ENCODE assay signal across 14 cellular contexts in the genomic region with DNA sequence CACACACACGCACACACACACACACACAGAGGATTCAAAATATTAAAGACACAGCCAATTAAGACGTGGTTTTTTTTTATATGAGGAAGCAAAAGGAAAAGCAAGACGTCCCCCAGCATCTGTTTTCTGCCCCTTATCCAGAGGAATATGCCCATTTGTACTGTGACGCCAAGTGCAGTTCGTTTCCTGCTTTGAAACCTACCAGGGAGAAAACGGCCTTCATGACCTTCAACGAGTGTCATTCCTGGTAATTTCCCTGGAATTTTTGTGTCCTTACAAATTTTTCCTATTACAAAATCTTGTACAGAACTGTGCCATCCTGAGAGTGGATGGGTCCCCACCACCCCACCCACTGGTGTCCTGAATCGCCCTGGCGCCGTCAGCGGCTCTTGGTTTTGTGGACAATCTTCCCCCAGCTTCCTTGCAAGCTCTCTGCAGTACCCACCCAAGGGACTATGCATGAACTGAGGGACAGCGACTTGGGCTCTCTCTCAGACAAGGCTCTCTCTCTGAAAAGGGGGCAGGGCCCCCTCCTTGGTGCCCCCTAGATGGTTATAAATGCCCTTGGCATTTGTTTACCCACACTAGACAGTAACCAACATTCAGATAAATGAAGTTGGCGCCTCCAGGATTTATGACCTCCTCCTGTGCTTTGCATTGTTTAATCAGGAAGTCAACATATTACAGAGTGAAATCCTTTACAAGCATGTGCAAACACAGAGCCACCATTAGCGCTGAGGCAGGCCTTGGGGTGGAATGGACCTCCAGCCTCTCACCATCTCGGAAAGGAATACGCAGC.
DNase-seq lines count a peak whose midpoint lies in the region; ATAC-seq and TF ChIP-seq lines count a peak whose summit lies in the region.
"Had no signal": no experiment of that assay in that cellular context is flagged by ENCODE, and none has a peak within 500 bp of the region (broad histone marks: within the 10 kb centered on the region; RNA-seq: fewer than 3 reads in every experiment).

No MANE protein-coding gene starts in this region.

- no peaks in the 10 kb centered on the region for H3K9me3 ChIP-seq in left ventricle myocardium inferior (replicated peaks)
- H3K9me3 ChIP-seq in upper lobe of left lung, result no peaks in the 10 kb centered on the region
- no peaks in the 10 kb centered on the region for H3K9me3 ChIP-seq in Caco-2
- no peaks in the 10 kb centered on the region for H3K9me3 ChIP-seq in SJCRH30 (replicated peaks)

- H3K27me3 ChIP-seq in left ventricle myocardium inferior (ENCODE audit: low read depth) (no peaks in the 10 kb centered on the region), upper lobe of left lung (no peaks in the 10 kb centered on the region), Caco-2 (replicated peaks; ENCODE audit: control insufficient read depth, insufficient read depth, low read length) (no peaks in the 10 kb centered on the region), SJCRH30 (no peaks in the 10 kb centered on the region)

- H3K27me3 Mint-ChIP-seq in Caco-2 (ENCODE audit: insufficient read depth, unreplicated experiment), result no peaks in the 10 kb centered on the region
- H3K27me3 Mint-ChIP-seq: activated CD8-positive, alpha-beta T cell treated with anti-CD3 and anti-CD28 coated beads for 36 hours; effector memory CD8-positive, alpha-beta T cell had no signal

- intact Hi-C loops in left ventricle myocardium inferior (cut with micrococcal nuclease), result no loop called here
- intact Hi-C loops in cardiac septum (cut with DNase I), result loop anchor here (2.0 kb wide), 1 partner anchor 16 kb away; no protein-coding TSS in a partner anchor
- intact Hi-C loops in Caco-2 (cut with micrococcal nuclease; ENCODE audit: unreplicated experiment), result no loop called here

- no TSS peak for BruUV-seq in Caco-2 (replicated peaks; lab: Mats Ljungman, UMichigan)

- no peak for TF ChIP-seq CTCF in left ventricle myocardium inferior (IDR thresholded peaks at IDR 0.05; ENCODE audit: borderline replicate concordance)
- TF ChIP-seq CTCF in upper lobe of left lung (IDR thresholded peaks at IDR 0.05), result no peak
- no peak for TF ChIP-seq CTCF in Caco-2 (IDR thresholded peaks at IDR 0.05; ENCODE audit: insufficient read depth in 1 of 2, low read depth in 1 of 2, low read length in 1 of 2, severe bottlenecking in 1 of 2, unreplicated experiment in 1 of 2)

- POLR2A ChIA-PET in Caco-2 (lab: Charles Lee), result no interaction called here

- no peak overlapping the region for H3K27ac Mint-ChIP-seq in Caco-2 (ENCODE audit: unreplicated experiment)
- H3K27ac Mint-ChIP-seq: activated CD8-positive, alpha-beta T cell treated with anti-CD3 and anti-CD28 coated beads for 36 hours had no signal

- WGBS in upper lobe of left lung, 2 donors, result 64% methylated on average over 16 of the region's 16 CpGs

- H3K4me3 Mint-ChIP-seq in Caco-2 (ENCODE audit: unreplicated experiment), result no peak overlapping the region
- H3K4me3 Mint-ChIP-seq: activated CD8-positive, alpha-beta T cell treated with anti-CD3 and anti-CD28 coated beads for 36 hours; effector memory CD8-positive, alpha-beta T cell had no signal

- H3K36me3 ChIP-seq in left ventricle myocardium inferior, result no peaks in the 10 kb centered on the region
- no peaks in the 10 kb centered on the region for H3K36me3 ChIP-seq in upper lobe of left lung
- no peaks in the 10 kb centered on the region for H3K36me3 ChIP-seq in Caco-2 (ENCODE audit: control insufficient read depth, insufficient read depth, low read length)
- no peaks in the 10 kb centered on the region for H3K36me3 ChIP-seq in SJCRH30

- peaks cover 8% of the 10 kb centered on the region for H3K4me1 Mint-ChIP-seq in Caco-2 (ENCODE audit: low read depth, unreplicated experiment)

- no peak for TF ChIP-seq POLR2A in upper lobe of left lung (IDR thresholded peaks at IDR 0.05)

- DNase-seq in left ventricle myocardium inferior (no peak), cardiac septum (ENCODE audit: low spot score) (no peak), NCI-H526 treated with DMSO at 0.1 percent for 48 hours (lab: John Stamatoyannopoulos, UW) (peak; percentile 78), left kidney (ENCODE audit: low read depth, low spot score) (peak; percentile 87), upper lobe of left lung (peak in 1 of 2 donors; percentile 25), iPS-NIHi11 (ENCODE audit: low spot score) (no peak), Caco-2 (no peak), SJCRH30 (no peak)
- DNase-seq: activated CD8-positive, alpha-beta T cell treated with anti-CD3 and anti-CD28 coated beads for 36 hours; Calu3; effector memory CD8-positive, alpha-beta T cell; foreskin melanocyte; HCEC 1CT; RPMI8226 had no signal

- CTCF ChIA-PET in Caco-2 (lab: Charles Lee), result no interaction called here

- TF ChIP-seq EP300 in upper lobe of left lung (IDR thresholded peaks at IDR 0.05), result no peak

- H3K9me3 Mint-ChIP-seq in Caco-2 (ENCODE audit: unreplicated experiment), result peaks cover 5% of the 10 kb centered on the region
- H3K9me3 Mint-ChIP-seq: effector memory CD8-positive, alpha-beta T cell had no signal

- peak overlapping the region; percentile 81 for H3K27ac ChIP-seq in left ventricle myocardium inferior (replicated peaks)
- H3K27ac ChIP-seq in upper lobe of left lung, result peak overlapping the region in 3 of 4 donors; percentile 27 to 58 (median 30)
- no peak overlapping the region for H3K27ac ChIP-seq in SJCRH30

- peak in 1 of 2 donors; percentile 53 for ATAC-seq in upper lobe of left lung (ENCODE audit: low FRiP score in 2 of 2)
- ATAC-seq: activated CD8-positive, alpha-beta T cell treated with anti-CD3 and anti-CD28 coated beads for 36 hours; effector memory CD8-positive, alpha-beta T cell had no signal

- no peaks in the 10 kb centered on the region for H3K36me3 Mint-ChIP-seq in Caco-2 (ENCODE audit: insufficient read depth, unreplicated experiment)

- H3K4me1 ChIP-seq in left ventricle myocardium inferior, result peaks cover 44% of the 10 kb centered on the region
- H3K4me1 ChIP-seq in upper lobe of left lung, result peaks cover 0 to 5% (median 3%) of the 10 kb centered on the region in 4 donors
- H3K4me1 ChIP-seq in Caco-2, result peaks cover 7% of the 10 kb centered on the region; the same call in 1 of the 2 replicates
- no peaks in the 10 kb centered on the region for H3K4me1 ChIP-seq in SJCRH30

- H3K4me3 ChIP-seq in left ventricle myocardium inferior (no peak overlapping the region), upper lobe of left lung (no peak overlapping the region), Caco-2 (ENCODE audit: low read depth, low read length) (no peak overlapping the region), SJCRH30 (no peak overlapping the region)

Comparison
In these comparisons a context has a peak if more than half of its experiments do, and no peak if none do; other contexts are left out.
1. DNase-seq: peak in NCI-H526 treated with DMSO at 0.1 percent for 48 hours (single experiment) and left kidney (single experiment); none in left ventricle myocardium inferior (single experiment), cardiac septum (single experiment), iPS-NIHi11 (single experiment), Caco-2 (0 of 2) and SJCRH30 (0 of 2).